29 cellular contexts compared by ENCODE assay signal in the genomic region with DNA sequence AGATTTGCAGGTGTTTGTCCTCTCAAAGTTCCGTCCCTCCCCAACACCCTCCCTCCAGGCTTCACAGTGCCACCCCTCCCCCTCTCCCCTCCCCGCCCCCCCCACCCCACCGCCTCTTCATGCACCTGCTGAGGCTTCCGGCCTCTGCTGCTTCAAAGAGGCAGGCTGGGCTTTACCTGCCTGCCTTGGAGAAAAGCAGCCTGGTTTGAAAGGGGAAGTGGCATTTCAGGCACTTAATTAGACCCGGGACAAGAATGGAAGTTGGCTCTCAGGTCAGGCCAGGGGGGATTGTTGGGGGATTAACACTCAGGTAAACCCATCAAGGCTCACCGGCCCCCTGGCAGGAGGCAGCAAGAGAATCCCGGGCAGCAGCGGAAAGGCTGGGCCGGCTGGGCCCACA. TPM values are rescaled to one million over a fixed set of nuclear protein-coding genes. Genes with fewer than 3 reads are reported as not detected.
A peak's percentile ranks its signal among the peaks of the same experiment; 100 is the strongest.
DNase-seq lines count a peak whose midpoint lies in the region; ATAC-seq, FAIRE-seq and TF ChIP-seq lines count a peak whose summit lies in the region.
"Had no signal": no experiment of that assay in that cellular context is flagged by ENCODE, and none has a peak within 500 bp of the region (broad histone marks: within the 10 kb centered on the region; RNA-seq: fewer than 3 reads in every experiment).

No MANE protein-coding gene starts in this region.

- no peak overlapping the region for H3K27ac ChIP-seq in DND-41 (ENCODE audit: low read length)
- no peak overlapping the region for H3K27ac ChIP-seq in mesendoderm (ENCODE audit: low read depth, low read length)
- H3K27ac ChIP-seq in tibial artery: no peak overlapping the region
- H3K27ac ChIP-seq in kidney (ENCODE audit: low read depth in 2 of 2, low read length in 2 of 2): no peak overlapping the region
- H3K27ac ChIP-seq: breast epithelium, heart left ventricle had no signal

- no peak overlapping the region for H3K18ac ChIP-seq in mesendoderm (ENCODE audit: low read length)

- H3K27me3 Mint-ChIP-seq in activated CD4-positive, alpha-beta T cell treated with anti-CD3 and anti-CD28 coated beads for 36 hours: peaks cover 31% of the 10 kb centered on the region

- H3K4me3 ChIP-seq in DND-41 (ENCODE audit: low read depth in 1 of 2, low read length in 2 of 2) (no peak overlapping the region), mesendoderm (ENCODE audit: low read length) (no peak overlapping the region), tibial artery (no peak overlapping the region), kidney (ENCODE audit: low read length in 2 of 2) (no peak overlapping the region)
- H3K4me3 ChIP-seq: breast epithelium, heart left ventricle had no signal

- H3K79me2 ChIP-seq in DND-41 (ENCODE audit: insufficient read depth, low read length): no peaks in the 10 kb centered on the region
- H3K79me2 ChIP-seq in mesendoderm (ENCODE audit: control insufficient read depth, insufficient read depth, low read length): no peaks in the 10 kb centered on the region

- H2BK15ac ChIP-seq in mesendoderm (replicated peaks; ENCODE audit: low read depth): no peak overlapping the region

- H2AK5ac ChIP-seq in mesendoderm (ENCODE audit: low read length): no peak overlapping the region

- no peak for ATAC-seq in activated CD4-positive, alpha-beta T cell treated with anti-CD3 and anti-CD28 coated beads for 36 hours
- no peak for ATAC-seq in DND-41 (ENCODE audit: insufficient read depth, low read depth)
- ATAC-seq: heart left ventricle, left lobe of liver had no signal

- no peak overlapping the region for H3K23ac ChIP-seq in mesendoderm (ENCODE audit: low read length)

- H2BK5ac ChIP-seq in mesendoderm (ENCODE audit: low read length): no peak overlapping the region

- no peak overlapping the region for H3K56ac ChIP-seq in mesendoderm (ENCODE audit: low read length)

- H4K8ac ChIP-seq in mesendoderm (ENCODE audit: low read depth, low read length): no peak overlapping the region

- no peaks in the 10 kb centered on the region for H3K36me3 Mint-ChIP-seq in activated CD4-positive, alpha-beta T cell treated with anti-CD3 and anti-CD28 coated beads for 36 hours (ENCODE audit: low read depth)
- H3K36me3 Mint-ChIP-seq: activated CD4-positive, alpha-beta memory T cell treated with anti-CD3 and anti-CD28 coated beads for 36 hours; type B pancreatic cell had no signal

- intact Hi-C loops in activated CD4-positive, alpha-beta T cell treated with anti-CD3 and anti-CD28 coated beads for 36 hours (cut with DNase I, micrococcal nuclease): no loop called here
- intact Hi-C loops in tibial artery (cut with DNase I; ENCODE audit: low total_unique reads): no loop called here
- intact Hi-C loops in kidney (cut with DNase I): no loop called here

- H3K79me1 ChIP-seq in mesendoderm (ENCODE audit: low read length): no peaks in the 10 kb centered on the region

- no peaks in the 10 kb centered on the region for H3K36me3 ChIP-seq in DND-41 (ENCODE audit: insufficient read depth, low read length)
- no peaks in the 10 kb centered on the region for H3K36me3 ChIP-seq in mesendoderm (ENCODE audit: control insufficient read depth, insufficient read depth, low read length)
- no peaks in the 10 kb centered on the region for H3K36me3 ChIP-seq in tibial artery
- no peaks in the 10 kb centered on the region for H3K36me3 ChIP-seq in kidney (ENCODE audit: control insufficient read depth in 1 of 2, insufficient read depth in 2 of 2, low read length in 2 of 2)
- H3K36me3 ChIP-seq: breast epithelium, heart left ventricle had no signal

- no peak overlapping the region for H4K5ac ChIP-seq in mesendoderm (ENCODE audit: low read length)

- CTCF ChIA-PET in activated CD4-positive, alpha-beta T cell treated with anti-CD3 and anti-CD28 coated beads for 36 hours (lab: Charles Lee): no interaction called here

- POLR2A ChIA-PET in activated CD4-positive, alpha-beta T cell treated with anti-CD3 and anti-CD28 coated beads for 36 hours (lab: Charles Lee): no interaction called here

- peaks cover 36% of the 10 kb centered on the region for H3K4me1 Mint-ChIP-seq in activated CD4-positive, alpha-beta T cell treated with anti-CD3 and anti-CD28 coated beads for 36 hours

- H3K9ac ChIP-seq in DND-41 (ENCODE audit: low read depth, low read length) (no peak overlapping the region), mesendoderm (ENCODE audit: low read length) (no peak overlapping the region), kidney (ENCODE audit: low read length in 2 of 2) (no peak overlapping the region)
- H3K9ac ChIP-seq: SK-N-SH had no signal

- peaks cover 19% of the 10 kb centered on the region; the same call in 1 of the 2 replicates for H4K20me1 ChIP-seq in DND-41 (ENCODE audit: insufficient read depth, low read length)

- H3K4me2 ChIP-seq in DND-41 (ENCODE audit: insufficient read depth, low read length): no peak overlapping the region
- no peak overlapping the region for H3K4me2 ChIP-seq in mesendoderm (ENCODE audit: low read length)
- H3K4me2 ChIP-seq: SK-N-SH had no signal

- DNase-seq in activated CD4-positive, alpha-beta T cell treated with anti-CD3 and anti-CD28 coated beads for 36 hours: peak; percentile 24
- DNase-seq in activated CD4-positive, alpha-beta T cell treated with anti-CD3 and anti-CD28 coated beads, Interleukin-2, amount 50 U/mL, for 4 hours: no peak
- DNase-seq in DND-41 (peak; percentile 43), RPMI8226 (peak; percentile 88), mesendoderm (peak; percentile 72), tibial artery (no peak), kidney (no peak), NCI-H226 (no peak)
- DNase-seq: activated CD4-positive, alpha-beta memory T cell treated with anti-CD3 and anti-CD28 coated beads for 36 hours; activated effector memory CD4-positive, alpha-beta T cell treated with Interleukin-2 at 50 U/mL for 16 hours; amniotic stem cell; effector CD8-positive, alpha-beta T cell; EL; foreskin fibroblast; heart left ventricle; KBM-7; mesenchymal stem cell; NCI-H526 treated with DMSO at 0.1 percent for 48 hours; occipital lobe; SK-N-SH; stimulated activated CD8-positive, alpha-beta memory T cell treated with anti-CD3 and anti-CD28 coated beads, Interleukin-4, amount 100 ng/mL, for 48 hours had no signal

- no peak overlapping the region for H3K27ac Mint-ChIP-seq in activated CD4-positive, alpha-beta T cell treated with anti-CD3 and anti-CD28 coated beads for 36 hours
- H3K27ac Mint-ChIP-seq: activated CD4-positive, alpha-beta memory T cell treated with anti-CD3 and anti-CD28 coated beads for 36 hours; T-helper 2 cell treated with Interferon-gamma antibody and Interleukin-4, amounts not matched to agents 5 μg/mL and 100 μg/mL, for 36 hours; type B pancreatic cell had no signal

- FAIRE-seq in kidney (lab: Jason Lieb, UNC): no peak
- FAIRE-seq: colon had no signal

- no peak overlapping the region for H3K4me3 Mint-ChIP-seq in activated CD4-positive, alpha-beta T cell treated with anti-CD3 and anti-CD28 coated beads for 36 hours
- H3K4me3 Mint-ChIP-seq: activated CD4-positive, alpha-beta memory T cell treated with anti-CD3 and anti-CD28 coated beads for 36 hours; T-helper 2 cell treated with Interferon-gamma antibody and Interleukin-4, amounts not matched to agents 5 μg/mL and 100 μg/mL, for 36 hours; type B pancreatic cell had no signal

- no peak overlapping the region for H3K4ac ChIP-seq in mesendoderm (ENCODE audit: low read depth, low read length)

- H2BK120ac ChIP-seq in mesendoderm (ENCODE audit: low read depth, low read length): no peak overlapping the region

- no peaks in the 10 kb centered on the region for H3K9me3 Mint-ChIP-seq in activated CD4-positive, alpha-beta T cell treated with anti-CD3 and anti-CD28 coated beads for 36 hours (ENCODE audit: low read depth)
- H3K9me3 Mint-ChIP-seq: activated CD4-positive, alpha-beta memory T cell treated with anti-CD3 and anti-CD28 coated beads for 36 hours; T-helper 2 cell treated with Interferon-gamma antibody and Interleukin-4, amounts not matched to agents 5 μg/mL and 100 μg/mL, for 36 hours; type B pancreatic cell had no signal

- peaks cover 39% of the 10 kb centered on the region for H3K27me3 ChIP-seq in DND-41 (ENCODE audit: insufficient read depth, low read length, poor library complexity)
- peaks cover 41% of the 10 kb centered on the region for H3K27me3 ChIP-seq in mesendoderm (ENCODE audit: insufficient read depth, low read length, poor library complexity)
- peaks cover 0 to 96% of the 10 kb centered on the region in 2 donors for H3K27me3 ChIP-seq in tibial artery

- H3K4me1 ChIP-seq in DND-41 (ENCODE audit: insufficient read depth, low read length) (peaks cover 16% of the 10 kb centered on the region), mesendoderm (ENCODE audit: control insufficient read depth, low read depth, low read length) (peaks cover 12% of the 10 kb centered on the region), tibial artery (peaks cover 0 to 8% (median 6%) of the 10 kb centered on the region in 4 donors), kidney (ENCODE audit: control insufficient read depth in 1 of 2, insufficient read depth in 1 of 2, low read depth in 1 of 2, low read length in 2 of 2) (no peaks in the 10 kb centered on the region)

- no peak overlapping the region for H2AFZ ChIP-seq in DND-41 (ENCODE audit: low read depth, low read length)

- H3K9me3 ChIP-seq in DND-41 (ENCODE audit: insufficient read depth, low read length, severe bottlenecking): no peaks in the 10 kb centered on the region
- no peaks in the 10 kb centered on the region for H3K9me3 ChIP-seq in tibial artery
- H3K9me3 ChIP-seq in kidney (ENCODE audit: control insufficient read depth in 1 of 2, low read length in 2 of 2): no peaks in the 10 kb centered on the region
- H3K9me3 ChIP-seq: breast epithelium, heart left ventricle, SK-N-SH had no signal

- TF ChIP-seq CTCF in DND-41 (IDR thresholded peaks at IDR 0.05; ENCODE audit: borderline replicate concordance, extremely low read depth, low read length, poor library complexity, severe bottlenecking) (no peak), tibial artery (IDR thresholded peaks at IDR 0.05) (no peak), kidney (IDR thresholded peaks at IDR 0.05; ENCODE audit: borderline replicate concordance, extremely low read depth, insufficient read depth) (no peak)

- whole genome bisulfite sequencing in mesendoderm (ENCODE audit: extremely low coverage, insufficient coverage, low lambda C conversion rate): no CpG with 5 or more reads among the region's 9 CpGs

RNA-seq across cellular contexts. Expression of a gene that starts 21.1 kb away (rescaled TPM):
- not detected for total RNA-seq in activated CD4-positive, alpha-beta T cell treated with anti-CD3 and anti-CD28 coated beads for 36 hours
- 0.06 TPM for polyA plus RNA-seq in mesendoderm (2013, experiment 1 of 2)
- 0.01 TPM for polyA plus RNA-seq in mesendoderm (2013, experiment 2 of 2)
- not detected for total RNA-seq in kidney
- polyA plus RNA-seq in kidney (ENCODE audit: insufficient read depth, low read depth, low replicate concordance): not detected
- total RNA-seq: activated CD4-positive, alpha-beta memory T cell treated with anti-CD3 and anti-CD28 coated beads for 36 hours; breast epithelium; heart left ventricle; left lobe of liver; myocyte; occipital lobe had no signal
- polyA plus RNA-seq: BJ, esophagus, heart left ventricle, SK-N-SH had no signal

Comparison
In these comparisons a context has a peak if more than half of its experiments do, and no peak if none do; other contexts are left out.
1. DNase-seq: peak in activated CD4-positive, alpha-beta T cell treated with anti-CD3 and anti-CD28 coated beads for 36 hours (single experiment), DND-41 (single experiment), RPMI8226 (single experiment) and mesendoderm (single experiment); none in activated CD4-positive, alpha-beta T cell treated with anti-CD3 and anti-CD28 coated beads, Interleukin-2, amount 50 U/mL, for 4 hours (0 of 2), tibial artery (0 of 2), kidney (single experiment) and NCI-H226 (single experiment).